ENCODE assay signal across 19 cellular contexts in the genomic region with DNA sequence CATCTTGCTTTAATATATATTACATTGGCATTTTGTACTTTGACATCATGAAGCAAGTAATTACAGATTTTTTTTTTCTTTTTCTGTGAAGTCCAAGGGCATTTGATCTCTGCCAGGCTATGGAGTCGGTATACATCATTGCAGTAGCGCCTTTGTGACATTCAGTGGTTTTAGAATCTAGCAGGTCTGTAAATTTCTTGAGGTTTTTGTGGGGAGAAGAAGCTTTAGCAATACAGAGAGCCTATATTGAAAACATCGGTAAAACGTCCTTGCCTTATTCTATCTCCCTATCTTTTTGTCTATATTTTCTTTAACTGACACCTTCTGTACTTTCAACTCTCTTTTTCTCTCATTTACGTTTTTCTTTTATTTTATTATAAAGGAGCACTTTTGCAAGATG. TPM values are rescaled to one million over a fixed set of nuclear protein-coding genes. Genes with fewer than 3 reads are reported as not detected.
DNase-seq lines count a peak whose midpoint lies in the region; ATAC-seq and TF ChIP-seq lines count a peak whose summit lies in the region.
"Had no signal": no experiment of that assay in that cellular context is flagged by ENCODE, and none has a peak within 500 bp of the region (broad histone marks: within the 10 kb centered on the region; RNA-seq: fewer than 3 reads in every experiment).

No MANE protein-coding gene starts in this region.

- H3K9me3 Mint-ChIP-seq in activated CD4-positive, alpha-beta memory T cell treated with anti-CD3 and anti-CD28 coated beads, Interleukin-2, amount 10 ng/mL, durations not matched to agents 7 days and 5 days: no peaks in the 10 kb centered on the region
- no peaks in the 10 kb centered on the region for H3K9me3 Mint-ChIP-seq in activated CD4-positive, alpha-beta memory T cell treated with anti-CD3 and anti-CD28 coated beads for 36 hours
- H3K9me3 Mint-ChIP-seq in activated naive CD8-positive, alpha-beta T cell (ENCODE audit: low read depth): no peaks in the 10 kb centered on the region

- no peak for DNase-seq in activated CD4-positive, alpha-beta memory T cell treated with anti-CD3 and anti-CD28 coated beads, Interleukin-2, amount 10 ng/mL, durations not matched to agents 7 days and 5 days
- DNase-seq in activated CD4-positive, alpha-beta memory T cell treated with anti-CD3 and anti-CD28 coated beads for 36 hours: no peak
- DNase-seq in spleen (no peak), AG08395 (ENCODE audit: low spot score) (no peak), MM.1S (no peak), G401 (ENCODE audit: low spot score) (no peak)
- DNase-seq: colonic mucosa, foreskin keratinocyte, GF-D8, left colon, midbrain, NCI-H1930, NCI-H446 treated with DMSO at 0.1 percent for 48 hours, Right ventricle myocardium superior had no signal

- TF ChIP-seq CTCF in spleen (IDR thresholded peaks at IDR 0.05 in 8 of 11, conservative IDR thresholded peaks at IDR 0.05 in 3 of 11) (no peak), MM.1S (IDR thresholded peaks at IDR 0.05; ENCODE audit: low read length) (no peak)

- H3K9me3 ChIP-seq in spleen: no peaks in the 10 kb centered on the region
- no peaks in the 10 kb centered on the region for H3K9me3 ChIP-seq in MM.1S (replicated peaks; ENCODE audit: insufficient read depth, low read length)
- H3K9me3 ChIP-seq: ascending aorta, colonic mucosa, vagina had no signal

- no peaks in the 10 kb centered on the region for H3K36me3 ChIP-seq in spleen
- peaks cover 8% of the 10 kb centered on the region for H3K36me3 ChIP-seq in MM.1S (replicated peaks; ENCODE audit: insufficient read depth, low read length)
- H3K36me3 ChIP-seq: ascending aorta, colonic mucosa, vagina had no signal

- ATAC-seq in HG03442 (IDR thresholded peaks at IDR 0.05; ENCODE audit: unreplicated experiment): peak; percentile 11
- ATAC-seq: foreskin keratinocyte, left colon had no signal

- TF ChIP-seq POLR2A in spleen (IDR thresholded peaks at IDR 0.05): no peak

- H3K4me3 Mint-ChIP-seq in activated CD4-positive, alpha-beta memory T cell treated with anti-CD3 and anti-CD28 coated beads, Interleukin-2, amount 10 ng/mL, durations not matched to agents 7 days and 5 days: no peak overlapping the region
- no peak overlapping the region for H3K4me3 Mint-ChIP-seq in activated CD4-positive, alpha-beta memory T cell treated with anti-CD3 and anti-CD28 coated beads for 36 hours
- peak overlapping the region; percentile 84 for H3K4me3 Mint-ChIP-seq in activated naive CD8-positive, alpha-beta T cell

- H3K4me3 ChIP-seq in spleen (no peak overlapping the region), MM.1S (ENCODE audit: low read length) (no peak overlapping the region)
- H3K4me3 ChIP-seq: ascending aorta, colonic mucosa, vagina had no signal

- no peak overlapping the region for H3K9ac ChIP-seq in MM.1S (ENCODE audit: low read length)

- CTCF ChIA-PET in activated CD4-positive, alpha-beta memory T cell treated with anti-CD3 and anti-CD28 coated beads, Interleukin-2, amount 10 ng/mL, durations not matched to agents 7 days and 5 days (lab: Charles Lee): interaction anchor here (1.1 to 2.8 kb wide), 4 partner anchors 11 to 150 kb away, joined by 3 to 13 read pairs (median 6); a partner anchor contains a TSS
- CTCF ChIA-PET in activated CD4-positive, alpha-beta memory T cell treated with anti-CD3 and anti-CD28 coated beads for 36 hours (lab: Charles Lee): interaction anchor here (0.9 to 2.3 kb wide), 3 partner anchors 11 to 171 kb away, joined by 3 to 6 read pairs (median 4); no protein-coding TSS in a partner anchor

- H3K27me3 ChIP-seq in spleen (replicated peaks in 1 of 7) (no peaks in the 10 kb centered on the region), MM.1S (replicated peaks; ENCODE audit: insufficient read depth, low read length) (no peaks in the 10 kb centered on the region)
- H3K27me3 ChIP-seq: ascending aorta, colonic mucosa, foreskin keratinocyte, vagina had no signal

- 40 to 49% (median 43%) methylated on average over 5 of the region's 5 CpGs for WGBS in spleen, 5 donors

- POLR2A ChIA-PET in activated CD4-positive, alpha-beta memory T cell treated with anti-CD3 and anti-CD28 coated beads, Interleukin-2, amount 10 ng/mL, durations not matched to agents 7 days and 5 days (lab: Charles Lee): interaction anchor here (1.0 to 3.5 kb wide), 8 partner anchors 11 to 118 kb away, joined by 3 to 21 read pairs (median 5); a partner anchor contains a TSS
- POLR2A ChIA-PET in activated CD4-positive, alpha-beta memory T cell treated with anti-CD3 and anti-CD28 coated beads for 36 hours (lab: Charles Lee): no interaction called here

- no peaks in the 10 kb centered on the region for H3K9me2 ChIP-seq in MM.1S (replicated peaks; ENCODE audit: insufficient read depth, low read length)

- in situ Hi-C loops in G401 (cut with HindIII; ENCODE audit: low sequenced_read_pairs): no loop called here

- H3K79me2 ChIP-seq in MM.1S (ENCODE audit: low read length): peaks cover 96% of the 10 kb centered on the region

- H2AFZ ChIP-seq in MM.1S (ENCODE audit: low read length): no peak overlapping the region

- H3K27ac Mint-ChIP-seq in activated CD4-positive, alpha-beta memory T cell treated with anti-CD3 and anti-CD28 coated beads, Interleukin-2, amount 10 ng/mL, durations not matched to agents 7 days and 5 days: peak overlapping the region; percentile 62
- H3K27ac Mint-ChIP-seq in activated CD4-positive, alpha-beta memory T cell treated with anti-CD3 and anti-CD28 coated beads for 36 hours: no peak overlapping the region
- H3K27ac Mint-ChIP-seq in activated naive CD8-positive, alpha-beta T cell: peak overlapping the region; percentile 83

- peaks cover 58% of the 10 kb centered on the region for H3K4me1 Mint-ChIP-seq in activated CD4-positive, alpha-beta memory T cell treated with anti-CD3 and anti-CD28 coated beads, Interleukin-2, amount 10 ng/mL, durations not matched to agents 7 days and 5 days
- H3K4me1 Mint-ChIP-seq in activated CD4-positive, alpha-beta memory T cell treated with anti-CD3 and anti-CD28 coated beads for 36 hours (ENCODE audit: low read depth): peaks cover 35% of the 10 kb centered on the region
- peaks cover 70% of the 10 kb centered on the region for H3K4me1 Mint-ChIP-seq in activated naive CD8-positive, alpha-beta T cell (ENCODE audit: low read depth)

- intact Hi-C loops in activated CD4-positive, alpha-beta memory T cell treated with anti-CD3 and anti-CD28 coated beads for 36 hours (cut with micrococcal nuclease): no loop called here
- intact Hi-C loops in spleen (cut with DNase I; ENCODE audit: low total_unique reads): no loop called here

- no peaks in the 10 kb centered on the region for H3K27me3 Mint-ChIP-seq in activated CD4-positive, alpha-beta memory T cell treated with anti-CD3 and anti-CD28 coated beads, Interleukin-2, amount 10 ng/mL, durations not matched to agents 7 days and 5 days
- no peaks in the 10 kb centered on the region for H3K27me3 Mint-ChIP-seq in activated CD4-positive, alpha-beta memory T cell treated with anti-CD3 and anti-CD28 coated beads for 36 hours
- no peaks in the 10 kb centered on the region for H3K27me3 Mint-ChIP-seq in activated naive CD8-positive, alpha-beta T cell

- peaks cover 47 to 92% (median 83%) of the 10 kb centered on the region in 6 donors for H3K4me1 ChIP-seq in spleen
- H3K4me1 ChIP-seq in MM.1S (ENCODE audit: low read length): peaks cover 28% of the 10 kb centered on the region
- H3K4me1 ChIP-seq: ascending aorta, colonic mucosa, foreskin keratinocyte, vagina had no signal

- H4K20me1 ChIP-seq in MM.1S (ENCODE audit: insufficient read depth, low read length): no peaks in the 10 kb centered on the region

- peak overlapping the region in 7 of 8 donors; percentile 8 to 84 (median 72) for H3K27ac ChIP-seq in spleen
- no peak overlapping the region for H3K27ac ChIP-seq in MM.1S (ENCODE audit: low read length)
- H3K27ac ChIP-seq: ascending aorta, colonic mucosa, foreskin keratinocyte, vagina had no signal

- H3F3A ChIP-seq in MM.1S (ENCODE audit: insufficient read depth, low read length): peaks cover 14% of the 10 kb centered on the region

- no peak overlapping the region for H3K4me2 ChIP-seq in MM.1S (ENCODE audit: low read depth, low read length)

- H3K36me3 Mint-ChIP-seq in activated CD4-positive, alpha-beta memory T cell treated with anti-CD3 and anti-CD28 coated beads, Interleukin-2, amount 10 ng/mL, durations not matched to agents 7 days and 5 days (ENCODE audit: low read depth): peaks cover 16% of the 10 kb centered on the region
- no peaks in the 10 kb centered on the region for H3K36me3 Mint-ChIP-seq in activated CD4-positive, alpha-beta memory T cell treated with anti-CD3 and anti-CD28 coated beads for 36 hours
- H3K36me3 Mint-ChIP-seq in activated naive CD8-positive, alpha-beta T cell: peaks cover 10% of the 10 kb centered on the region

RNA-seq across cellular contexts. Expression of a gene that starts 47.2 kb away (rescaled TPM):
- 10 to 100 TPM; 36.3 to 41.5 TPM for total RNA-seq in activated CD4-positive, alpha-beta memory T cell treated with anti-CD3 and anti-CD28 coated beads, Interleukin-2, amount 10 ng/mL, durations not matched to agents 7 days and 5 days
- total RNA-seq in activated CD4-positive, alpha-beta memory T cell treated with anti-CD3 and anti-CD28 coated beads for 36 hours: 10 to 100 TPM; 28.0 to 28.7 TPM
- total RNA-seq in spleen: 100 to 1,000 TPM in 1 of 7 donors, 10 to 100 TPM in 6; 60.5 to 120 (median 75.5) TPM
- 10 to 100 TPM; 41.2 to 65.7 (median 46.8) TPM for polyA plus RNA-seq in spleen
- 16.6 and 16.9 TPM in 2 replicates for total RNA-seq in G401 (2014; rRNA removed; shearing (Covaris generic))

RNA-seq across cellular contexts. Expression of a gene that starts 52.1 kb away (rescaled TPM):
- total RNA-seq in activated CD4-positive, alpha-beta memory T cell treated with anti-CD3 and anti-CD28 coated beads, Interleukin-2, amount 10 ng/mL, durations not matched to agents 7 days and 5 days: 100 to 1,000 TPM; 171 to 178 TPM
- total RNA-seq in activated CD4-positive, alpha-beta memory T cell treated with anti-CD3 and anti-CD28 coated beads for 36 hours: 100 to 1,000 TPM; 689 to 705 TPM
- 10 to 100 TPM; 39.2 to 91.3 (median 52.0) TPM for total RNA-seq in spleen
- polyA plus RNA-seq in spleen: 10 to 100 TPM in 2 of 3 donors, 1 to 10 TPM in 1; 8.7 to 11.9 (median 11.2) TPM
- total RNA-seq in G401 (2014; rRNA removed; shearing (Covaris generic)): not detected in 2 replicates
- total RNA-seq: endothelial cell of umbilical vein, foreskin keratinocyte had no signal
- polyA plus RNA-seq: endothelial cell of umbilical vein, foreskin keratinocyte had no signal

Comparison
In these comparisons a context has a peak if more than half of its experiments do, and no peak if none do; other contexts are left out.
1. RNA of a gene that starts 52.1 kb away (total RNA-seq): 689 to 705 TPM in activated CD4-positive, alpha-beta memory T cell treated with anti-CD3 and anti-CD28 coated beads for 36 hours, 171 to 178 TPM in activated CD4-positive, alpha-beta memory T cell treated with anti-CD3 and anti-CD28 coated beads, Interleukin-2, amount 10 ng/mL, durations not matched to agents 7 days and 5 days and 39.2 to 91.3 TPM in spleen; not detected in G401; every median in the first group is over 10 times any median in the second.